ENCODE assay signal across 21 cellular contexts in the genomic region with DNA sequence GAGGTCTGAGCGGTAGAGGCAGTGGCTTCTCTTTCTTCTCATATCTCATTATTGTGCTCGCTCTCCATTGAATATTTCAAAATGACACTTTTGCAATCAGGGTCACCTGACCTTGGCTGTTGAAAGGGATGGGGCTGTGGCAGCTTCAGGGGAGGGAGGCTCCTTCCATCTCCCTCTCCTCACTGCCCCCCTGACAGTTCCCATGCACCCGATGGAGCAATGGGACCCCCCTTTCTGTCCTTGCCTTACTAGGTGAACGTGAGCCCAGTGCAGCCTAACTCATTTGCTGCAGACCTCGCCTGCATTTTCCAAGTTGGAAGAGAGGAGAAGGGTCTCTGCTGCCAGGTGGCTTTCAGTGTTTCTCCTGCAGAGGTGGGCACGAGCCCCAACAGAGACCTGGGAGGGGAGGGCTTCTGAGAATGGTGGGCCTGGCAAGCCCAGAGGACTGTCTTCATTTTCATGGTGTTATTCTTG. TPM values are rescaled to one million over a fixed set of nuclear protein-coding genes. Genes with fewer than 3 reads are reported as not detected.
DNase-seq lines count a peak whose midpoint lies in the region; ATAC-seq, FAIRE-seq and TF ChIP-seq lines count a peak whose summit lies in the region.
"Had no signal": no experiment of that assay in that cellular context is flagged by ENCODE, and none has a peak within 500 bp of the region (broad histone marks: within the 10 kb centered on the region; RNA-seq: fewer than 3 reads in every experiment).

No MANE protein-coding gene starts in this region.

- H3K4me2 ChIP-seq in BLaER1, result peak overlapping the region; percentile 56
- H3K4me2 ChIP-seq in HepG2 (ENCODE audit: low read depth, low read length), result peak overlapping the region; percentile 8; the same call in 1 of the 2 replicates
- no peak overlapping the region for H3K4me2 ChIP-seq in smooth muscle cell

- in situ Hi-C loops in HepG2 (cut with HindIII; ENCODE audit: extremely low pct_ligation_motif_present, low pct_unique_long_range_greater_than_20kb), result no loop called here

- 28% methylated on average over 6 of the region's 6 CpGs for WGBS in HepG2 (ENCODE audit: low lambda C conversion rate)
- 91% methylated on average over 6 of the region's 6 CpGs for WGBS in smooth muscle cell (ENCODE audit: low lambda C conversion rate)

- H3K4me3 ChIP-seq in BLaER1 (no peak overlapping the region), HepG2 (replicated peaks in 1 of 3; ENCODE audit: insufficient read depth in 1 of 3, low read depth in 2 of 3, low read length in 3 of 3) (no peak overlapping the region), smooth muscle cell (no peak overlapping the region)
- H3K4me3 ChIP-seq: dorsolateral prefrontal cortex, GM12878 had no signal

- peak; percentile 37 for FAIRE-seq in HepG2 (lab: Jason Lieb, UNC)
- FAIRE-seq: GM12878 had no signal

- H3K36me3 ChIP-seq in BLaER1 (no peaks in the 10 kb centered on the region; the same call in 1 of the 2 replicates), HepG2 (replicated peaks in 1 of 2; ENCODE audit: control insufficient read depth in 1 of 2, insufficient read depth in 2 of 2, low read length in 2 of 2) (0 out of 5 replicates have a peak, but pooled peaks cover 0 to 4% of the 10 kb centered on the region in 2 experiments), smooth muscle cell (ENCODE audit: low read depth) (no peaks in the 10 kb centered on the region)

- TF ChIP-seq POLR2A in HepG2 (IDR thresholded peaks at IDR 0.05; ENCODE audit: insufficient read depth in 1 of 2, low read depth in 2 of 2, low read length in 2 of 2), result no peak

- BruUV-seq in HepG2 (replicated peaks; lab: Mats Ljungman, UMichigan), result no TSS peak

- TF ChIP-seq EP300 in HepG2 (IDR thresholded peaks at IDR 0.05; ENCODE audit: low read depth in 2 of 2, low read length in 2 of 2) (no peak), HepG2 (CRISPR knock-in tag; IDR thresholded peaks at IDR 0.05; ENCODE audit: borderline replicate concordance) (no peak)

- intact Hi-C loops in HepG2 (cut with micrococcal nuclease; ENCODE audit: unreplicated experiment), result no loop called here

- CTCF ChIA-PET in HepG2 (lab: Yijun Ruan, JAX; ENCODE audit: low intra/inter-chr PET ratio, low total read pairs), result no interaction called here

- H3K4me3 Mint-ChIP-seq in brain, result no peak overlapping the region
- H3K4me3 Mint-ChIP-seq: H9, type B pancreatic cell had no signal

- no peak for TF ChIP-seq RAD21 in HepG2 (CRISPR knock-in tag; IDR thresholded peaks at IDR 0.05)

- peaks cover 53% of the 10 kb centered on the region for H3K4me1 Mint-ChIP-seq in brain

- ATAC-seq in HepG2 (peak; percentile 40), HG03342 (IDR thresholded peaks at IDR 0.05; ENCODE audit: unreplicated experiment) (no peak)
- ATAC-seq: activated CD4-positive, CD25-positive, alpha-beta regulatory T cell treated with anti-CD3 and anti-CD28 coated beads, Interleukin-2, amount 50 U/mL, for 24 hours; GM12878; left colon had no signal

- H3F3A ChIP-seq in smooth muscle cell (ENCODE audit: low read depth), result peaks cover 7% of the 10 kb centered on the region

- H3K27me3 ChIP-seq in BLaER1 (no peaks in the 10 kb centered on the region), HepG2 (ENCODE audit: control insufficient read depth in 1 of 2, insufficient read depth in 2 of 2, low read length in 2 of 2) (no peaks in the 10 kb centered on the region), smooth muscle cell (ENCODE audit: low read depth) (no peaks in the 10 kb centered on the region)

- H3K9ac ChIP-seq in BLaER1, result no peak overlapping the region
- H3K9ac ChIP-seq in HepG2 (ENCODE audit: insufficient read depth, low read depth, low read length), result no peak overlapping the region
- no peak overlapping the region for H3K9ac ChIP-seq in smooth muscle cell (ENCODE audit: low read depth)

- H4K20me1 ChIP-seq in BLaER1 (peaks cover 5% of the 10 kb centered on the region; the same call in 1 of the 2 replicates), HepG2 (ENCODE audit: insufficient read depth, low read length) (peaks cover 2% of the 10 kb centered on the region), smooth muscle cell (ENCODE audit: low read depth) (no peaks in the 10 kb centered on the region)

- no peak for TF ChIP-seq CTCF in brain (conservative IDR thresholded peaks at IDR 0.05)
- no peak for TF ChIP-seq CTCF in HepG2 (CRISPR knock-in tag; IDR thresholded peaks at IDR 0.05)
- no peak for TF ChIP-seq CTCF in smooth muscle cell (IDR thresholded peaks at IDR 0.05; ENCODE audit: borderline replicate concordance, insufficient read depth, poor library complexity, severe bottlenecking)

- H3K27ac Mint-ChIP-seq in brain, result peak overlapping the region; percentile 55 to 91 (median 87)
- H3K27ac Mint-ChIP-seq: H9, type B pancreatic cell had no signal

- peaks cover 25% of the 10 kb centered on the region for H3K27me3 Mint-ChIP-seq in brain
- H3K27me3 Mint-ChIP-seq: type B pancreatic cell had no signal

- DNase-seq in HepG2 (ENCODE audit: low spot score) (no peak), smooth muscle cell (lab: John Stamatoyannopoulos, UW; ENCODE audit: unreplicated experiment) (no peak), NCI-H146 (lab: John Stamatoyannopoulos, UW) (no peak), hypothalamus (lab: John Stamatoyannopoulos, UW) (no peak), SHP77 (lab: John Stamatoyannopoulos, UW) (no peak)
- DNase-seq: activated gamma-delta T cell; Calu3; H9; left colon; MM.1S; NCI-H2081; RPMI8226; stimulated activated CD4-positive, alpha-beta T cell treated with anti-CD3 and anti-CD28 coated beads, Interleukin-4, amount 100 ng/mL, for 1 hour; stimulated activated CD8-positive, alpha-beta memory T cell treated with anti-CD3 and anti-CD28 coated beads, Interleukin-4, amount 100 ng/mL, for 48 hours had no signal

- H3K4me1 ChIP-seq in BLaER1 (peaks cover 51% of the 10 kb centered on the region), HepG2 (ENCODE audit: insufficient read depth, low read length) (peaks cover 28% of the 10 kb centered on the region), smooth muscle cell (ENCODE audit: low read depth) (peaks cover 4% of the 10 kb centered on the region)

- peak overlapping the region; percentile 59; the same call in 1 of the 2 replicates for H3K27ac ChIP-seq in BLaER1
- no peak overlapping the region for H3K27ac ChIP-seq in HepG2 (ENCODE audit: extremely low read length, insufficient read depth, low read length)
- H3K27ac ChIP-seq in smooth muscle cell (ENCODE audit: low read depth), result no peak overlapping the region

- H3K9me3 Mint-ChIP-seq in brain, result peaks cover 12 to 18% (median 16%) of the 10 kb centered on the region in 5 experiments
- H3K9me3 Mint-ChIP-seq: type B pancreatic cell had no signal

- peaks cover 5% of the 10 kb centered on the region for H3K36me3 Mint-ChIP-seq in brain
- H3K36me3 Mint-ChIP-seq: type B pancreatic cell had no signal

- H2AFZ ChIP-seq in HepG2 (ENCODE audit: low read length) (no peak overlapping the region), smooth muscle cell (ENCODE audit: low read depth) (peak overlapping the region; percentile 58)

- H3K79me2 ChIP-seq in HepG2 (ENCODE audit: insufficient read depth, low read length) (no peaks in the 10 kb centered on the region), smooth muscle cell (ENCODE audit: low read depth) (no peaks in the 10 kb centered on the region)

- H3K9me3 ChIP-seq in BLaER1, result peaks cover 16% of the 10 kb centered on the region
- no peaks in the 10 kb centered on the region for H3K9me3 ChIP-seq in HepG2 (ENCODE audit: low read length)
- peaks cover 4% of the 10 kb centered on the region for H3K9me3 ChIP-seq in smooth muscle cell (replicated peaks; ENCODE audit: low read depth)

- POLR2A ChIA-PET in HepG2 (lab: Yijun Ruan, JAX), result interaction anchor here (1.4 to 3.2 kb wide), 4 partner anchors 10 to 21 kb away, joined by 4 to 20 read pairs (median 6); partner anchors contain the start of gene STC2

TF ChIP-seq in HepG2, 621 proteins besides CTCF, POLR2A, EP300 and RAD21:
- TF ChIP-seq CEBPG (CRISPR knock-in tag; IDR thresholded peaks at IDR 0.05), result peak; percentile 30; the same call in 1 of the 2 replicates
- no peak for TF ChIP-seq SOX6 (IDR thresholded peaks at IDR 0.05)
- 0 out of 2 replicates have a peak, but pooled peaks have one; percentile 20 for TF ChIP-seq SOX6 (CRISPR knock-in tag; IDR thresholded peaks at IDR 0.05)
- TF ChIP-seq ETV5 (CRISPR knock-in tag; IDR thresholded peaks at IDR 0.05; ENCODE audit: borderline replicate concordance), result no peak
- TF ChIP-seq IRX3 (CRISPR knock-in tag; IDR thresholded peaks at IDR 0.05; ENCODE audit: borderline replicate concordance, low read depth), result no peak
- peak; percentile 57; the same call in 1 of the 2 replicates for TF ChIP-seq CEBPB (IDR thresholded peaks at IDR 0.05; ENCODE audit: borderline replicate concordance, low read depth, low read length)
- 0 out of 2 replicates have a peak, but pooled peaks have one; percentile 35 for TF ChIP-seq ZNF12 (CRISPR knock-in tag; IDR thresholded peaks at IDR 0.05)
- TF ChIP-seq ZNF263 (CRISPR knock-in tag; IDR thresholded peaks at IDR 0.05), result 0 out of 2 replicates have a peak, but pooled peaks have one; percentile 6

RNA-seq across cellular contexts. Expression of gene STC2, which starts 17.9 kb away (rescaled TPM):
- polyA plus RNA-seq in brain (ENCODE audit: insufficient read depth, low read depth, low replicate concordance) (9.1 TPM), HepG2 (2011; rRNA removed) (69.2 and 94.0 TPM in 2 replicates), smooth muscle cell (54.3 and 90.2 TPM in 2 replicates)
- total RNA-seq in HepG2 (2016; rRNA removed; fragmentation: Illumina TruSeq; extraction: Trizol) (10.7 and 27.1 TPM in 2 replicates), smooth muscle cell (75.4 and 83.4 TPM in 2 replicates)
- total RNA-seq in HepG2 (2016; cell fraction: cytosol; rRNA removed; fragmentation: Illumina TruSeq; extraction: Trizol; ENCODE audit: low read depth), result 2.6 and 3.3 TPM in 2 replicates
- 7.9 and 28.0 TPM in 2 replicates for total RNA-seq in HepG2 (2016; cell fraction: insoluble cytoplasmic fraction; rRNA removed; fragmentation: Illumina TruSeq; extraction: Trizol)
- 6.2 and 6.4 TPM in 2 replicates for total RNA-seq in HepG2 (2016; cell fraction: membrane; rRNA removed; fragmentation: Illumina TruSeq; extraction: Trizol)
- total RNA-seq in HepG2 (2016; cell fraction: nucleus; rRNA removed; fragmentation: Illumina TruSeq; extraction: Trizol), result 33.8 and 37.3 TPM in 2 replicates
- 102 and 149 TPM in 2 replicates for polyA plus RNA-seq in HepG2 (2011; cell fraction: cytosol; rRNA removed)
- 198 and 199 TPM in 2 replicates for polyA plus RNA-seq in HepG2 (2011; cell fraction: nucleus; rRNA removed)
- 94.1 and 190 TPM in 2 replicates for polyA plus RNA-seq in HepG2 (2012)
- 2.2 TPM in 2 replicates for polyA plus RNA-seq in HepG2 (2016; cell fraction: cytosol; fragmentation: Illumina TruSeq; extraction: Trizol; ENCODE audit: low read depth)
- polyA plus RNA-seq in HepG2 (2016; cell fraction: insoluble cytoplasmic fraction; fragmentation: Illumina TruSeq; extraction: Trizol; ENCODE audit: low read depth), result 8.5 and 9.7 TPM in 2 replicates
- polyA plus RNA-seq in HepG2 (2016; cell fraction: membrane; fragmentation: Illumina TruSeq; extraction: Trizol; ENCODE audit: low read depth), result 3.9 and 4.3 TPM in 2 replicates
- polyA plus RNA-seq in HepG2 (2016; cell fraction: nucleus; fragmentation: Illumina TruSeq; extraction: Trizol; ENCODE audit: insufficient read depth, low read depth), result 51.5 and 52.5 TPM in 2 replicates
- polyA minus RNA-seq in HepG2 (2011; rRNA and poly(A)+ RNA removed; ENCODE audit: low replicate concordance), result 19.1 and 61.4 TPM in 2 replicates
- polyA minus RNA-seq in HepG2 (2011; cell fraction: cytosol; rRNA and poly(A)+ RNA removed), result 90.7 and 104 TPM in 2 replicates
- 135 and 186 TPM in 2 replicates for polyA minus RNA-seq in HepG2 (2011; cell fraction: nucleus; rRNA and poly(A)+ RNA removed)
